ENCODE assay signal across 8 cellular contexts in genomic region chr1:25549273-25550154, GRCh38. TPM values are rescaled to one million over a fixed set of nuclear protein-coding genes. Genes with fewer than 3 reads are reported as not detected.
DNase-seq lines count a peak whose midpoint lies in the region; ATAC-seq, FAIRE-seq and TF ChIP-seq lines count a peak whose summit lies in the region.

No MANE protein-coding gene starts in this region.

- peak overlapping the region; percentile 66 for H3K4me3 Mint-ChIP-seq in activated CD4-positive, alpha-beta memory T cell treated with anti-CD3 and anti-CD28 coated beads for 36 hours

- peak overlapping the region; percentile 93 for H3K27ac Mint-ChIP-seq in activated CD4-positive, alpha-beta memory T cell treated with anti-CD3 and anti-CD28 coated beads for 36 hours

- no peaks in the 10 kb centered on the region for H3K36me3 Mint-ChIP-seq in activated CD4-positive, alpha-beta memory T cell treated with anti-CD3 and anti-CD28 coated beads for 36 hours

- DNase-seq in NAMALWA (ENCODE audit: low spot score) (peak; percentile 85), retina (peak; percentile 32), D721Med (ENCODE audit: insufficient read length, low spot score) (no peak), suprapubic skin (ENCODE audit: low spot score in 2 of 2) (no peak)
- peak; percentile 95 for DNase-seq in activated CD4-positive, alpha-beta memory T cell treated with anti-CD3 and anti-CD28 coated beads for 36 hours
- peak; percentile 62 to 75 (median 67) for DNase-seq in effector memory CD4-positive, alpha-beta T cell

- intact Hi-C loops in activated CD4-positive, alpha-beta memory T cell treated with anti-CD3 and anti-CD28 coated beads for 36 hours (cut with micrococcal nuclease): loop anchor here (1.0 to 5.0 kb wide), 3 partner anchors 12 to 226 kb away; no protein-coding TSS in a partner anchor

- TF ChIP-seq POLR2A in suprapubic skin (IDR thresholded peaks at IDR 0.05): no peak

- FAIRE-seq in D721Med (lab: Jason Lieb, UNC): no peak

- H3K27me3 ChIP-seq in effector memory CD4-positive, alpha-beta T cell (replicated peaks; ENCODE audit: control insufficient read depth, insufficient read depth, low read length, poor library complexity, severe bottlenecking): no peaks in the 10 kb centered on the region
- no peaks in the 10 kb centered on the region for H3K27me3 ChIP-seq in suprapubic skin

- POLR2A ChIA-PET in activated CD4-positive, alpha-beta memory T cell treated with anti-CD3 and anti-CD28 coated beads for 36 hours (lab: Charles Lee): interaction anchor here (0.6 to 1.9 kb wide), 10 partner anchors 12 to 270 kb away, joined by 3 to 8 read pairs (median 4); partner anchors contain the start of genes MACO1 and MTFR1L

- H3K27ac ChIP-seq in effector memory CD4-positive, alpha-beta T cell (ENCODE audit: insufficient read depth, low read length, poor library complexity, severe bottlenecking): peak overlapping the region; percentile 68
- H3K27ac ChIP-seq in suprapubic skin: no peak overlapping the region

- no peaks in the 10 kb centered on the region for H3K27me3 Mint-ChIP-seq in activated CD4-positive, alpha-beta memory T cell treated with anti-CD3 and anti-CD28 coated beads for 36 hours

- TF ChIP-seq CTCF in D721Med (IDR thresholded peaks at IDR 0.05; ENCODE audit: insufficient read depth, missing control alignments) (no peak), suprapubic skin (IDR thresholded peaks at IDR 0.05) (no peak)

- peaks cover 6% of the 10 kb centered on the region for H3K36me3 ChIP-seq in effector memory CD4-positive, alpha-beta T cell (ENCODE audit: control insufficient read depth, insufficient read depth, low read length)
- no peaks in the 10 kb centered on the region for H3K36me3 ChIP-seq in suprapubic skin

- no peak for TF ChIP-seq EP300 in suprapubic skin (IDR thresholded peaks at IDR 0.05)

- no peaks in the 10 kb centered on the region for H3K9me3 Mint-ChIP-seq in activated CD4-positive, alpha-beta memory T cell treated with anti-CD3 and anti-CD28 coated beads for 36 hours

- H3K4me3 ChIP-seq in effector memory CD4-positive, alpha-beta T cell (ENCODE audit: insufficient read depth, low read depth, low read length, poor library complexity, severe bottlenecking): peak overlapping the region; percentile 9
- no peak overlapping the region for H3K4me3 ChIP-seq in suprapubic skin

- CTCF ChIA-PET in activated CD4-positive, alpha-beta memory T cell treated with anti-CD3 and anti-CD28 coated beads for 36 hours (lab: Charles Lee): interaction anchor here (0.6 to 2.4 kb wide), 12 partner anchors 16 to 422 kb away, joined by 3 to 15 read pairs (median 4); no protein-coding TSS in a partner anchor

- no peaks in the 10 kb centered on the region for H3K9me3 ChIP-seq in effector memory CD4-positive, alpha-beta T cell (ENCODE audit: control insufficient read depth, low read length)
- H3K9me3 ChIP-seq in suprapubic skin: no peaks in the 10 kb centered on the region

- ATAC-seq in GM18498 (IDR thresholded peaks at IDR 0.05; ENCODE audit: unreplicated experiment): peak; percentile 90
- ATAC-seq in HG02610 (IDR thresholded peaks at IDR 0.05; ENCODE audit: unreplicated experiment): peak; percentile 95

- peaks cover 90% of the 10 kb centered on the region for H3K4me1 ChIP-seq in effector memory CD4-positive, alpha-beta T cell (ENCODE audit: control insufficient read depth, insufficient read depth, low read length, poor library complexity, severe bottlenecking)
- peaks cover 44% of the 10 kb centered on the region for H3K4me1 ChIP-seq in suprapubic skin

- 41% methylated on average over 15 of the region's 19 CpGs for WGBS in suprapubic skin

- peaks cover 86% of the 10 kb centered on the region for H3K4me1 Mint-ChIP-seq in activated CD4-positive, alpha-beta memory T cell treated with anti-CD3 and anti-CD28 coated beads for 36 hours (ENCODE audit: low read depth)

RNA-seq across cellular contexts. Expression of gene LDLRAP1, which starts 6.1 kb away (rescaled TPM):
- 10 to 100 TPM; 11.9 to 14.8 TPM for total RNA-seq in activated CD4-positive, alpha-beta memory T cell treated with anti-CD3 and anti-CD28 coated beads for 36 hours
- total RNA-seq in suprapubic skin: 10 to 100 TPM; 28.0 to 50.5 (median 40.7) TPM

Comparison
In these comparisons a context has a peak if more than half of its experiments do, and no peak if none do; other contexts are left out.
1. DNase-seq: peak in NAMALWA (single experiment), activated CD4-positive, alpha-beta memory T cell treated with anti-CD3 and anti-CD28 coated beads for 36 hours (single experiment), effector memory CD4-positive, alpha-beta T cell (3 of 3) and retina (single experiment); none in D721Med (single experiment) and suprapubic skin (0 of 2).